Comparison of ENCODE assay signal across 16 cellular contexts in the genomic region with DNA sequence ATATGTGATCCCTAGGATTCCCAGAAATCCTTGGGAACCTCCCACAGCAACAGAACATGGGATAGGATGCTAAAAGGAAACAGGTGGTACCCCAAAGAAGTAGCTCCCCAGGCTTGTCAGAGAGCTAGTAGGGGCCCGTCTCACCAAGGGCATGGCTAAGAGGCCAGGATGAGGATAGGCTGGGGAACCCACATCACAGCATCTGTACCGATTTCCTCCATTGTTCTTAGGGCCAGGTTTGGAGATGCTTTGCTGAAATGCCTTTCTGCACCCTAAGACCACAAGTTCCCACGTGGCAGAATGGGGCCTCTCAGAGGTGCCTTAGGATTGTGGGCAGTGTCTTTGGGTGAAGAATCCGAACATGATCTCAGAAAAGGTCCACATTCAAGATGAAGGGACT.
"Had no signal": no experiment of that assay in that cellular context is flagged by ENCODE, and none has a peak within 500 bp of the region (broad histone marks: within the 10 kb centered on the region; RNA-seq: fewer than 3 reads in every experiment).

No MANE protein-coding gene starts in this region.

- H3K36me3 ChIP-seq: esophagus muscularis mucosa, lower lobe of right lung had no signal

- ATAC-seq: lower lobe of right lung had no signal

- H3K36me3 Mint-ChIP-seq: brain, mesothelial cell of epicardium had no signal

- H3K27me3 Mint-ChIP-seq: activated CD4-positive, alpha-beta T cell treated with anti-CD3 and anti-CD28 coated beads, Interleukin-2, amount 10 ng/mL, durations not matched to agents 7 days and 5 days; activated naive CD8-positive, alpha-beta T cell; brain had no signal

- H3K27ac ChIP-seq: esophagus muscularis mucosa, foreskin keratinocyte, lower lobe of right lung, skin epidermis had no signal

- H3K4me3 Mint-ChIP-seq: activated CD4-positive, alpha-beta T cell treated with anti-CD3 and anti-CD28 coated beads, Interleukin-2, amount 10 ng/mL, durations not matched to agents 7 days and 5 days; activated naive CD8-positive, alpha-beta T cell; brain; mesothelial cell of epicardium; naive B cell had no signal

- H3K4me1 ChIP-seq: esophagus muscularis mucosa, foreskin keratinocyte, lower lobe of right lung had no signal

- H3K4me1 Mint-ChIP-seq: activated CD4-positive, alpha-beta T cell treated with anti-CD3 and anti-CD28 coated beads, Interleukin-2, amount 10 ng/mL, durations not matched to agents 7 days and 5 days; mesothelial cell of epicardium had no signal

- H3K27ac Mint-ChIP-seq: activated CD4-positive, alpha-beta T cell treated with anti-CD3 and anti-CD28 coated beads, Interleukin-2, amount 10 ng/mL, durations not matched to agents 7 days and 5 days; activated naive CD8-positive, alpha-beta T cell; mesothelial cell of epicardium had no signal

- H3K27me3 ChIP-seq: esophagus muscularis mucosa, foreskin keratinocyte had no signal

- H3K9me3 ChIP-seq: lower lobe of right lung had no signal

- H3K4me3 ChIP-seq: esophagus muscularis mucosa, lower lobe of right lung, skin epidermis had no signal

- DNase-seq: activated CD4-positive, alpha-beta T cell treated with anti-CD3 and anti-CD28 coated beads, Interleukin-2, amount 10 ng/mL, durations not matched to agents 7 days and 5 days; activated CD8-positive, alpha-beta memory T cell treated with anti-CD3 and anti-CD28 coated beads, Interleukin-2, amount 50 U/mL, for 48 hours; activated gamma-delta T cell treated with Interleukin-2 at 50 U/mL for 16 hours; lower lobe of right lung; naive B cell; posterior cingulate gyrus; retina; stimulated activated CD4-positive, alpha-beta T cell treated with anti-CD3 and anti-CD28 coated beads, Interleukin-4, amount 100 ng/mL, for 24 hours; stimulated activated naive CD4-positive, alpha-beta T cell treated with Interleukin-2 at 50 U/mL for 16 hours; substantia nigra had no signal
